ENCODE assay signal across 21 cellular contexts in the genomic region with DNA sequence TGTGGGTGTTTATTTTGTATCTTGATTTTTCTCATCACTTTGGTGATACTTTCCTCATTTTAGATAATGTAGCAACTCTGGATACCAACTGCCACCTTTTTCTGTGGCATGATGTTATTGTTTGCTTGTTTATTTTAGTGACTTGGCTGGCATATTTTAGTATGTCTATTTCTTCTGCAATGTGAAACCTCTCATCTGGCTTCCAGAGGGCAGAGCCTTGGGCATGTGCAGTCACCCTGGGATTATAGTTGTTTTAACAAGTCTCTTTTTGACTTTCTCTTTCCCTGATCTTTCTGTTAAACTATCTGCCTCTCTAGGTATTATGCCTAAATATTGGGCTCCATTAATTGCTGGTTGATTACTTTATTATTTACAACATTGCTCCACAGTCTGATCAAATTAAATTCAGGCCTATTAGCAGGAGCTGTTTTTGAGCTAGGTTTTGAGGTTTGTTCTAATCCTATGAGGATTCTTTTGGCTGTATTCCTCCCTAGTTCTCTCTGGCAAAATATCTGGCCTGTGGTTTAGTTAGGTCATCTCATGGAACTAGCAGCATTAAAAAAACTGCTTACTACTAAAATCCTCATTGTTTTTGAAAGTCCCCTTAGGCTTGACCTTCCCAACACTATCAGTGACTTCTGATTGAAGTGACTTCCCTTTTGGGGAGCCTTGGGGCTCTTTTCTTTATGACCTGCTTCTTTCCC.
A peak's percentile ranks its signal among the peaks of the same experiment; 100 is the strongest.
DNase-seq lines count a peak whose midpoint lies in the region; ATAC-seq and TF ChIP-seq lines count a peak whose summit lies in the region.
"Had no signal": no experiment of that assay in that cellular context is flagged by ENCODE, and none has a peak within 500 bp of the region (broad histone marks: within the 10 kb centered on the region; RNA-seq: fewer than 3 reads in every experiment).

No MANE protein-coding gene starts in this region.

- no peaks in the 10 kb centered on the region for H3K9me3 ChIP-seq in skeletal muscle tissue (ENCODE audit: control insufficient read depth in 3 of 3, low read length in 3 of 3)
- H3K9me3 ChIP-seq: Caco-2 had no signal

- ATAC-seq in Right ventricle myocardium inferior = peak; percentile 37
- no peak for ATAC-seq in GM18517 (IDR thresholded peaks at IDR 0.05; ENCODE audit: unreplicated experiment)
- ATAC-seq: CD8-positive, alpha-beta T cell; GM12878; GM23338; HCT116 had no signal

- H3K36me3 Mint-ChIP-seq in Calu3 (ENCODE audit: insufficient read depth, unreplicated experiment) = no peaks in the 10 kb centered on the region
- H3K36me3 Mint-ChIP-seq: CD4-positive, CD25-positive, alpha-beta regulatory T cell; CD8-positive, alpha-beta T cell had no signal

- DNase-seq in Right ventricle myocardium inferior (ENCODE audit: missing footprints) (no peak), cardiac septum (ENCODE audit: low spot score) (no peak), fibroblast of the aortic adventitia (ENCODE audit: low read depth) (peak; percentile 6), Calu3 (no peak)
- DNase-seq: Caco-2; CD4-positive, CD25-positive, alpha-beta regulatory T cell; CD8-positive, alpha-beta T cell; DMS 273 treated with DMSO at 0.1 percent for 48 hours; DMS79; EL; GDM1; H9 had no signal

- no peaks in the 10 kb centered on the region for H3K4me1 Mint-ChIP-seq in Calu3 (ENCODE audit: low read depth, unreplicated experiment)
- H3K4me1 Mint-ChIP-seq: B cell; CD4-positive, CD25-positive, alpha-beta regulatory T cell had no signal

- H3K4me3 ChIP-seq in fibroblast of the aortic adventitia (ENCODE audit: low read depth, low read length) (no peak overlapping the region), skeletal muscle tissue (ENCODE audit: low read length in 3 of 3) (no peak overlapping the region)
- H3K4me3 ChIP-seq: BLaER1, GM12878, GM23338 had no signal

- no TSS peak for BruUV-seq in Calu3 (replicated peaks; lab: Mats Ljungman, UMichigan)

- no peaks in the 10 kb centered on the region for H3K27me3 ChIP-seq in skeletal muscle tissue (ENCODE audit: control insufficient read depth in 3 of 3, insufficient read depth in 3 of 3, low read length in 3 of 3)
- H3K27me3 ChIP-seq: BLaER1 had no signal

- H3K27me3 Mint-ChIP-seq in Calu3 (ENCODE audit: unreplicated experiment) = no peaks in the 10 kb centered on the region
- H3K27me3 Mint-ChIP-seq: CD4-positive, CD25-positive, alpha-beta regulatory T cell had no signal

- H3K9ac ChIP-seq in skeletal muscle tissue (ENCODE audit: low read depth in 1 of 3, low read length in 3 of 3) = no peak overlapping the region
- H3K9ac ChIP-seq: BLaER1 had no signal

- no peak overlapping the region for H3K27ac Mint-ChIP-seq in Calu3 (ENCODE audit: unreplicated experiment)
- H3K27ac Mint-ChIP-seq: B cell; CD4-positive, CD25-positive, alpha-beta regulatory T cell; CD8-positive, alpha-beta T cell; GM23338; H9 had no signal

- intact Hi-C loops in Right ventricle myocardium inferior (cut with DNase I) (no loop called here), cardiac septum (cut with DNase I) (no loop called here), Calu3 (cut with micrococcal nuclease; ENCODE audit: unreplicated experiment) (no loop called here)

- H3K4me1 ChIP-seq in skeletal muscle tissue (ENCODE audit: control insufficient read depth in 3 of 3, insufficient read depth in 3 of 3, low read length in 3 of 3) = peaks cover 6 to 14% (median 12%) of the 10 kb centered on the region in 3 donors
- H3K4me1 ChIP-seq: Caco-2 had no signal

- peak overlapping the region; percentile 43 for H3K27ac ChIP-seq in skeletal muscle tissue (ENCODE audit: low read depth, low read length)
- H3K27ac ChIP-seq: 22Rv1, BLaER1, C4-2B had no signal

- TF ChIP-seq CTCF in fibroblast of the aortic adventitia (IDR thresholded peaks at IDR 0.05; ENCODE audit: insufficient read depth, low read length) (no peak), Calu3 (IDR thresholded peaks at IDR 0.05; ENCODE audit: unreplicated experiment) (no peak)

- no peak overlapping the region for H3K4me3 Mint-ChIP-seq in Calu3 (ENCODE audit: low read depth, unreplicated experiment)
- H3K4me3 Mint-ChIP-seq: B cell; CD4-positive, CD25-positive, alpha-beta regulatory T cell; CD8-positive, alpha-beta T cell; GM23338; H9 had no signal

- H3K36me3 ChIP-seq in skeletal muscle tissue (ENCODE audit: control insufficient read depth in 3 of 3, insufficient read depth in 3 of 3, low read length in 3 of 3) = no peaks in the 10 kb centered on the region
- H3K36me3 ChIP-seq: BLaER1 had no signal

- CTCF ChIA-PET in Calu3 (lab: Charles Lee) = no interaction called here

- H3K9me3 Mint-ChIP-seq in Calu3 (ENCODE audit: low read depth, unreplicated experiment) = peaks cover 9% of the 10 kb centered on the region
